ENCODE assay signal across 8 cellular contexts in the genomic region with DNA sequence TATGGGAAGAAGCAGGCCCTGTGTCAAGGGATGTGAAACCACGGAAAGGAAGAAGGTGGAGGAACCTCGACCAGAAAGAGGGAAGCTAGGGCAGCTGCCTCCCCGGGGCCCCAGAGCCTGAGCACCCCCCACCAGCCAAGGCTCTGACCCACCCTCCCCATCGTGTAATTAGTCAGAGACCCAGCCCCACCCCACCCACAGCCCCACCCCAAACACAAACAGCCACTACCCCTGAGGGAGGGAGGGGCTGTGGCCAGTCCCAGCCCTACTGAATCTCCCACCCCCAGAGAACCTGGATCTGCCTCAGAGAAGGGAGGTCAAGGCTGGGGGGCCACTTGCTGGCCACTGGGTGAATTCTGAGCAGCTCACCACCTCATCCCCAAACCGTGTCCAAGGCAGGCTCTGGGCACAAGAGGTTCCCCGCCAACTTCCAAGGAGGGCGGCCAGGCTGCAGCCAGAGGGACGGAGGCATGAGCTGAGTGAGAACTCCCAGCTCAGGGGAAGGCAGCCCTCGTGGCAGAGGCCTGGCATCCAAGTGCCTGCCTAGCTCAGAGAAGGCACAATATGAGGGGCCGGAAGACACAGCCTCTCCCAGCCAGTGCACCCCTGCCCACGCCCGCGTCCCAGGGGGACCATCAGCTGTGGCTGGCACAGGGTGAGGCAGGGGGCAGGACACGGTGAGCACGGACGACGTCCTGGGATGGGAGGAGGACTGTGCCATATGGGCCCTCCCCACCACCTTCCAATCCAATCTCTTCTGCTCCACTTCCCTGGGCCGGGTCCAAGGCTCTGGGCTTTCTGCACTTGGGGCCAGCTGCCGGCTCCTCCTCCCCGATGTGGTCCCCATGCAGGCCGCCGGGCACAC. TPM values are rescaled to one million over a fixed set of nuclear protein-coding genes. Genes with fewer than 3 reads are reported as not detected.
DNase-seq lines count a peak whose midpoint lies in the region; ATAC-seq, FAIRE-seq and TF ChIP-seq lines count a peak whose summit lies in the region.

No MANE protein-coding gene starts in this region.

- peak overlapping the region in 1 of 2 experiments; percentile 91; a peak in 2 of 4 replicates for H3K9ac ChIP-seq in K562 (ENCODE audit: insufficient read depth in 1 of 2, low read depth in 2 of 2, low read length in 2 of 2)

- H3K4me3 Mint-ChIP-seq in activated T-helper 17 cell treated with anti-CD3 and anti-CD28 coated beads, Interleukin-2, amount 50 U/mL, for 72 hours, result no peak overlapping the region

- H3K27me3 Mint-ChIP-seq in activated T-helper 17 cell treated with anti-CD3 and anti-CD28 coated beads, Interleukin-2, amount 50 U/mL, for 72 hours, result peaks cover 6% of the 10 kb centered on the region

- H3K4me1 Mint-ChIP-seq in activated T-helper 17 cell treated with anti-CD3 and anti-CD28 coated beads, Interleukin-2, amount 50 U/mL, for 72 hours, result peaks cover 5% of the 10 kb centered on the region

- FAIRE-seq in K562 (lab: Jason Lieb, UNC), result no peak
- no peak for FAIRE-seq in HTR-8/SVneo (lab: Jason Lieb, UNC)

- no peaks in the 10 kb centered on the region for H3K9me3 ChIP-seq in K562 (replicated peaks; ENCODE audit: control insufficient read depth, insufficient read depth, low read depth, low read length)
- H3K9me3 ChIP-seq in lower lobe of right lung, result no peaks in the 10 kb centered on the region
- H3K9me3 ChIP-seq in uterus, result no peaks in the 10 kb centered on the region

- H3K27me3 ChIP-seq in K562 (ENCODE audit: control insufficient read depth in 2 of 2, insufficient read depth in 2 of 2, low read length in 2 of 2), result no peaks in the 10 kb centered on the region
- H3K27me3 ChIP-seq in lower lobe of right lung (ENCODE audit: low read depth), result no peaks in the 10 kb centered on the region
- no peaks in the 10 kb centered on the region for H3K27me3 ChIP-seq in uterus

- intact Hi-C loops in Right ventricle myocardium superior (cut with DNase I) (no loop called here), cardiac septum (cut with DNase I) (loop anchor here (5.0 kb wide), 1 partner anchor 32 kb away; a partner anchor contains a TSS), K562 (cut with micrococcal nuclease) (no loop called here), lower lobe of right lung (cut with DNase I) (no loop called here), uterus (cut with DNase I; ENCODE audit: low total_unique reads) (no loop called here)

- H3K4me3 ChIP-seq in K562 (no peak overlapping the region), lower lobe of right lung (peak overlapping the region; percentile 87), uterus (peak overlapping the region; percentile 61 to 95)

- ATAC-seq in Right ventricle myocardium superior (ENCODE audit: poor library complexity) (no peak), K562 (peak; percentile 10; the same call in 1 of the 3 replicates), lower lobe of right lung (peak; percentile 5 to 6), GM21526 (IDR thresholded peaks at IDR 0.05; ENCODE audit: low FRiP score, unreplicated experiment) (no peak)
- ATAC-seq in activated T-helper 17 cell treated with anti-CD3 and anti-CD28 coated beads, Interleukin-2, amount 50 U/mL, for 72 hours (replicated peaks), result no peak

- 81% methylated on average over 11 of the region's 22 CpGs for WGBS in K562 (ENCODE audit: insufficient coverage, low coverage, missing lambda C conversion rate)

- TF ChIP-seq CTCF in K562 (IDR thresholded peaks at IDR 0.05 in 2 of 3, conservative IDR thresholded peaks at IDR 0.05 in 1 of 3; ENCODE audit: insufficient read depth in 2 of 3, low read depth in 1 of 3, low read length in 3 of 3), result no peak
- no peak for TF ChIP-seq CTCF in lower lobe of right lung (IDR thresholded peaks at IDR 0.05)
- TF ChIP-seq CTCF in uterus (IDR thresholded peaks at IDR 0.05), result no peak

- in situ Hi-C loops in K562 (cut with MboI), result no loop called here

- BruUV-seq in K562 (replicated peaks; lab: Mats Ljungman, UMichigan), result no TSS peak

- peaks cover 34 to 94% of the 10 kb centered on the region in 2 experiments for H3K4me1 ChIP-seq in K562 (replicated peaks in 1 of 2; ENCODE audit: control insufficient read depth in 2 of 2, insufficient read depth in 2 of 2, low read length in 2 of 2)
- H3K4me1 ChIP-seq in lower lobe of right lung, result peaks cover 81% of the 10 kb centered on the region
- H3K4me1 ChIP-seq in uterus, result peaks cover 27 to 75% of the 10 kb centered on the region in 2 donors

- H4K20me1 ChIP-seq in K562 (replicated peaks; ENCODE audit: control insufficient read depth, insufficient read depth, low read length), result no peaks in the 10 kb centered on the region

- H3K36me3 ChIP-seq in K562 (ENCODE audit: control insufficient read depth, insufficient read depth, low read length), result no peaks in the 10 kb centered on the region
- H3K36me3 ChIP-seq in lower lobe of right lung, result peaks cover 4% of the 10 kb centered on the region
- no peaks in the 10 kb centered on the region for H3K36me3 ChIP-seq in uterus

- H3K4me2 ChIP-seq in K562 (ENCODE audit: insufficient read depth, low read length), result no peak overlapping the region

- POLR2A ChIA-PET in K562 (lab: Yijun Ruan, JAX), result interaction anchor here (2.5 kb wide), 1 partner anchor 11 kb away, joined by 11 read pairs; no protein-coding TSS in a partner anchor

- H3K36me3 Mint-ChIP-seq in activated T-helper 17 cell treated with anti-CD3 and anti-CD28 coated beads, Interleukin-2, amount 50 U/mL, for 72 hours (ENCODE audit: low read depth), result no peaks in the 10 kb centered on the region

- CTCF ChIA-PET in K562 (lab: Yijun Ruan, JAX; ENCODE audit: low intra/inter-chr PET ratio), result no interaction called here

- no peak overlapping the region for H2AFZ ChIP-seq in K562 (ENCODE audit: low read depth, low read length)

- H3K27ac ChIP-seq in K562 (ENCODE audit: extremely low read depth, low read depth, low read length) (0 out of 3 replicates have a peak overlapping the region, but pooled peaks have one; percentile 30), lower lobe of right lung (peak overlapping the region; percentile 93), uterus (peak overlapping the region; percentile 88 to 94)

- no peak overlapping the region for H3K27ac Mint-ChIP-seq in activated T-helper 17 cell treated with anti-CD3 and anti-CD28 coated beads, Interleukin-2, amount 50 U/mL, for 72 hours

- TF ChIP-seq POLR2A in K562 (conservative IDR thresholded peaks at IDR 0.05) (no peak), uterus (IDR thresholded peaks at IDR 0.05) (no peak)

- H3K9me3 Mint-ChIP-seq in activated T-helper 17 cell treated with anti-CD3 and anti-CD28 coated beads, Interleukin-2, amount 50 U/mL, for 72 hours, result no peaks in the 10 kb centered on the region

- TF ChIP-seq EP300 in K562 (IDR thresholded peaks at IDR 0.05; ENCODE audit: low read length), result no peak

- no peaks in the 10 kb centered on the region for H3K9me1 ChIP-seq in K562 (ENCODE audit: control insufficient read depth, insufficient read depth, low read length)

- no peak for TF ChIP-seq RAD21 in K562 (CRISPR knock-in tag; conservative IDR thresholded peaks at IDR 0.05 in 1 of 2, IDR thresholded peaks at IDR 0.05 in 1 of 2)

- peaks cover 52% of the 10 kb centered on the region for H3K79me2 ChIP-seq in K562 (ENCODE audit: control insufficient read depth, insufficient read depth, low read length)

- DNase-seq in Right ventricle myocardium superior, result peak; percentile 82
- DNase-seq in cardiac septum (ENCODE audit: low spot score), result no peak
- peak; percentile 55 to 64 (median 62) for DNase-seq in K562 (ENCODE audit: extremely low read depth in 1 of 4, low spot score in 3 of 4)
- DNase-seq in lower lobe of right lung, result peak; percentile 75
- peak in 1 of 2 donors; percentile 53 for DNase-seq in uterus
- no peak for DNase-seq in HTR-8/SVneo (ENCODE audit: insufficient read length, low spot score)

RNA-seq across cellular contexts. Expression of a gene that starts 2.7 kb away (rescaled TPM):
- 68.3 TPM for total RNA-seq in Right ventricle myocardium superior
- total RNA-seq in cardiac septum, result 85.7 TPM
- 72.8 and 193 TPM in 2 replicates for total RNA-seq in K562 (2011; cell fraction: chromatin; rRNA removed; ENCODE audit: low replicate concordance)
- 120 and 131 TPM in 2 replicates for total RNA-seq in K562 (2011; cell fraction: nucleolus; rRNA removed)
- total RNA-seq in K562 (2011; cell fraction: nucleoplasm; rRNA removed), result 71.3 and 73.4 TPM in 2 replicates
- 16.9 and 22.7 TPM in 2 replicates for total RNA-seq in K562 (2014; rRNA removed)
- total RNA-seq in K562 (2014; rRNA removed; fragmentation: Illumina TruSeq; extraction: Trizol), result 3.2 and 4.8 TPM in 2 replicates
- 9.9 and 11.3 TPM in 2 replicates for total RNA-seq in K562 (2015; rRNA removed; fragmentation: Illumina TruSeq; extraction: Trizol)
- 45.1 and 48.0 TPM in 2 replicates for total RNA-seq in K562 (2021)
- polyA plus RNA-seq in K562 (2011; rRNA removed), result 17.4 and 26.1 TPM in 2 replicates
- 21.9 and 41.4 TPM in 2 replicates for polyA plus RNA-seq in K562 (2011; cell fraction: cytosol; rRNA removed)
- 101 and 150 TPM in 2 replicates for polyA plus RNA-seq in K562 (2011; cell fraction: nucleus; rRNA removed)
- polyA plus RNA-seq in K562 (2012), result 30.4 and 43.6 TPM in 2 replicates
- 13.6 and 22.0 TPM in 2 replicates for polyA plus RNA-seq in K562 (2014; fragmentation: Illumina TruSeq; extraction: Trizol)
- polyA plus RNA-seq in K562 (2014; fragmentation: Nextera tagmentation; extraction: Ambion mirVana), result under 1 TPM; 0.15 to 0.81 TPM
- 20.7 and 24.6 TPM in 2 replicates for polyA plus RNA-seq in K562 (2014; rRNA removed)
- polyA minus RNA-seq in K562 (2011; rRNA and poly(A)+ RNA removed), result 14.1 and 21.8 TPM in 2 replicates
- 37.2 and 59.9 TPM in 2 replicates for polyA minus RNA-seq in K562 (2011; cell fraction: cytosol; rRNA and poly(A)+ RNA removed)
- 30.4 and 32.4 TPM in 2 replicates for polyA minus RNA-seq in K562 (2011; cell fraction: nucleus; rRNA and poly(A)+ RNA removed)
- 256 TPM for total RNA-seq in lower lobe of right lung
- total RNA-seq in uterus, result 100 to 1,000 TPM in 2 of 4 donors, 10 to 100 TPM in 2; 44.7 to 208 (median 126) TPM
- total RNA-seq in activated T-helper 17 cell treated with anti-CD3 and anti-CD28 coated beads, Interleukin-2, amount 50 U/mL, for 72 hours, result 10 to 100 TPM; 29.1 to 30.4 TPM

RNA-seq across cellular contexts. Expression of a gene that starts 22.1 kb away (rescaled TPM):
- total RNA-seq in Right ventricle myocardium superior (1.1 TPM), cardiac septum (2.8 TPM), K562 (2014; rRNA removed) (1.5 and 2.3 TPM in 2 replicates), K562 (2014; rRNA removed; fragmentation: Illumina TruSeq; extraction: Trizol) (0.26 and 0.29 TPM in 2 replicates), K562 (2015; rRNA removed; fragmentation: Illumina TruSeq; extraction: Trizol) (0.83 TPM in 2 replicates), K562 (2021) (3.1 and 3.2 TPM in 2 replicates), lower lobe of right lung (14.4 TPM), uterus (10 to 100 TPM in 1 of 4 donors, 1 to 10 TPM in 3; 2.9 to 15.5 (median 8.0) TPM)
- total RNA-seq in K562 (2011; cell fraction: chromatin; rRNA removed; ENCODE audit: low replicate concordance), result 6.5 and 21.7 TPM in 2 replicates
- 12.5 and 13.4 TPM in 2 replicates for total RNA-seq in K562 (2011; cell fraction: nucleolus; rRNA removed)
- total RNA-seq in K562 (2011; cell fraction: nucleoplasm; rRNA removed), result 8.5 and 9.8 TPM in 2 replicates
- polyA plus RNA-seq in K562 (2011; rRNA removed) (2.0 and 3.4 TPM in 2 replicates), K562 (2014; fragmentation: Illumina TruSeq; extraction: Trizol) (1.7 and 2.0 TPM in 2 replicates), K562 (2014; fragmentation: Nextera tagmentation; extraction: Ambion mirVana) (under 1 TPM; 0.07 to 0.31 TPM), K562 (2014; rRNA removed) (3.1 and 3.7 TPM in 2 replicates)
- polyA plus RNA-seq in K562 (2011; cell fraction: cytosol; rRNA removed), result 2.9 and 5.9 TPM in 2 replicates
- 18.3 and 38.3 TPM in 2 replicates for polyA plus RNA-seq in K562 (2011; cell fraction: nucleus; rRNA removed)
- 2.7 and 5.8 TPM in 2 replicates for polyA plus RNA-seq in K562 (2012)
- polyA minus RNA-seq in K562 (2011; rRNA and poly(A)+ RNA removed), result 0.48 and 0.84 TPM in 2 replicates
- polyA minus RNA-seq in K562 (2011; cell fraction: cytosol; rRNA and poly(A)+ RNA removed), result 1.8 and 3.2 TPM in 2 replicates
- polyA minus RNA-seq in K562 (2011; cell fraction: nucleus; rRNA and poly(A)+ RNA removed), result 2.6 and 3.8 TPM in 2 replicates
- 1 to 10 TPM; 3.2 to 6.5 TPM for total RNA-seq in activated T-helper 17 cell treated with anti-CD3 and anti-CD28 coated beads, Interleukin-2, amount 50 U/mL, for 72 hours

RNA-seq across cellular contexts. Expression of a gene that starts 34.6 kb away (rescaled TPM):
- total RNA-seq in Right ventricle myocardium superior (8.5 TPM), cardiac septum (11.7 TPM), K562 (2014; rRNA removed) (9.6 and 9.8 TPM in 2 replicates), K562 (2014; rRNA removed; fragmentation: Illumina TruSeq; extraction: Trizol) (1.9 and 2.5 TPM in 2 replicates), K562 (2015; rRNA removed; fragmentation: Illumina TruSeq; extraction: Trizol) (5.3 and 5.8 TPM in 2 replicates), K562 (2021) (12.8 and 14.6 TPM in 2 replicates), lower lobe of right lung (13.1 TPM), uterus (10 to 100 TPM in 3 of 4 donors, 1 to 10 TPM in 1; 7.9 to 39.5 (median 22.4) TPM)
- total RNA-seq in K562 (2011; cell fraction: chromatin; rRNA removed; ENCODE audit: low replicate concordance), result 6.0 and 15.3 TPM in 2 replicates
- total RNA-seq in K562 (2011; cell fraction: nucleolus; rRNA removed), result 11.8 and 12.5 TPM in 2 replicates
- 6.0 and 6.7 TPM in 2 replicates for total RNA-seq in K562 (2011; cell fraction: nucleoplasm; rRNA removed)
- polyA plus RNA-seq in K562 (2011; rRNA removed) (5.1 and 7.0 TPM in 2 replicates), K562 (2014; fragmentation: Illumina TruSeq; extraction: Trizol) (5.7 and 7.0 TPM in 2 replicates), K562 (2014; fragmentation: Nextera tagmentation; extraction: Ambion mirVana) (under 1 TPM; 0.06 to 0.10 TPM), K562 (2014; rRNA removed) (10.6 and 11.5 TPM in 2 replicates)
- polyA plus RNA-seq in K562 (2011; cell fraction: cytosol; rRNA removed), result 5.6 and 12.8 TPM in 2 replicates
- 39.5 and 60.0 TPM in 2 replicates for polyA plus RNA-seq in K562 (2011; cell fraction: nucleus; rRNA removed)
- 9.9 and 19.7 TPM in 2 replicates for polyA plus RNA-seq in K562 (2012)
- polyA minus RNA-seq in K562 (2011; rRNA and poly(A)+ RNA removed), result 1.4 and 3.6 TPM in 2 replicates
- 5.2 and 6.5 TPM in 2 replicates for polyA minus RNA-seq in K562 (2011; cell fraction: cytosol; rRNA and poly(A)+ RNA removed)
- 6.1 and 6.3 TPM in 2 replicates for polyA minus RNA-seq in K562 (2011; cell fraction: nucleus; rRNA and poly(A)+ RNA removed)
- total RNA-seq in activated T-helper 17 cell treated with anti-CD3 and anti-CD28 coated beads, Interleukin-2, amount 50 U/mL, for 72 hours, result 10 to 100 TPM; 20.9 to 21.7 TPM

RNA-seq across cellular contexts. Expression of a gene that starts 38.4 kb away (rescaled TPM):
- total RNA-seq in Right ventricle myocardium superior, result 40.4 TPM
- total RNA-seq in cardiac septum, result 37.1 TPM
- total RNA-seq in K562 (2011; cell fraction: chromatin; rRNA removed; ENCODE audit: low replicate concordance), result 97.0 and 226 TPM in 2 replicates
- 102 and 113 TPM in 2 replicates for total RNA-seq in K562 (2011; cell fraction: nucleolus; rRNA removed)
- total RNA-seq in K562 (2011; cell fraction: nucleoplasm; rRNA removed), result 69.3 and 79.1 TPM in 2 replicates
- 33.6 and 45.2 TPM in 2 replicates for total RNA-seq in K562 (2014; rRNA removed)
- total RNA-seq in K562 (2014; rRNA removed; fragmentation: Illumina TruSeq; extraction: Trizol), result 7.7 and 9.2 TPM in 2 replicates
- total RNA-seq in K562 (2015; rRNA removed; fragmentation: Illumina TruSeq; extraction: Trizol), result 21.4 and 22.1 TPM in 2 replicates
- total RNA-seq in K562 (2021), result 35.8 and 39.8 TPM in 2 replicates
- 24.1 and 33.0 TPM in 2 replicates for polyA plus RNA-seq in K562 (2011; rRNA removed)
- polyA plus RNA-seq in K562 (2011; cell fraction: cytosol; rRNA removed), result 30.1 and 36.3 TPM in 2 replicates
- polyA plus RNA-seq in K562 (2011; cell fraction: nucleus; rRNA removed), result 112 and 152 TPM in 2 replicates
- polyA plus RNA-seq in K562 (2012), result 27.4 and 43.9 TPM in 2 replicates
- polyA plus RNA-seq in K562 (2014; fragmentation: Illumina TruSeq; extraction: Trizol), result 17.9 and 28.4 TPM in 2 replicates
- polyA plus RNA-seq in K562 (2014; fragmentation: Nextera tagmentation; extraction: Ambion mirVana), result under 1 TPM; 0.32 to 0.74 TPM
- polyA plus RNA-seq in K562 (2014; rRNA removed), result 37.5 and 39.3 TPM in 2 replicates
- polyA minus RNA-seq in K562 (2011; rRNA and poly(A)+ RNA removed), result 17.5 and 21.0 TPM in 2 replicates
- 15.7 and 22.8 TPM in 2 replicates for polyA minus RNA-seq in K562 (2011; cell fraction: cytosol; rRNA and poly(A)+ RNA removed)
- 27.3 and 36.0 TPM in 2 replicates for polyA minus RNA-seq in K562 (2011; cell fraction: nucleus; rRNA and poly(A)+ RNA removed)
- 52.5 TPM for total RNA-seq in lower lobe of right lung
- 10 to 100 TPM; 42.4 to 73.1 (median 47.2) TPM for total RNA-seq in uterus
- 10 to 100 TPM; 45.6 to 46.6 TPM for total RNA-seq in activated T-helper 17 cell treated with anti-CD3 and anti-CD28 coated beads, Interleukin-2, amount 50 U/mL, for 72 hours

RNA-seq across cellular contexts. Expression of a gene that starts 43.3 kb away (rescaled TPM):
- total RNA-seq in Right ventricle myocardium superior, result 13.2 TPM
- 32.5 TPM for total RNA-seq in cardiac septum
- 112 and 304 TPM in 2 replicates for total RNA-seq in K562 (2011; cell fraction: chromatin; rRNA removed; ENCODE audit: low replicate concordance)
- 207 and 279 TPM in 2 replicates for total RNA-seq in K562 (2011; cell fraction: nucleolus; rRNA removed)
- total RNA-seq in K562 (2011; cell fraction: nucleoplasm; rRNA removed), result 136 and 144 TPM in 2 replicates
- total RNA-seq in K562 (2014; rRNA removed), result 45.2 and 45.5 TPM in 2 replicates
- total RNA-seq in K562 (2014; rRNA removed; fragmentation: Illumina TruSeq; extraction: Trizol), result 5.7 and 11.1 TPM in 2 replicates
- total RNA-seq in K562 (2015; rRNA removed; fragmentation: Illumina TruSeq; extraction: Trizol), result 32.9 and 33.8 TPM in 2 replicates
- total RNA-seq in K562 (2021), result 68.4 and 69.1 TPM in 2 replicates
- 30.6 and 45.2 TPM in 2 replicates for polyA plus RNA-seq in K562 (2011; rRNA removed)
- polyA plus RNA-seq in K562 (2011; cell fraction: cytosol; rRNA removed), result 35.5 and 49.4 TPM in 2 replicates
- 285 and 430 TPM in 2 replicates for polyA plus RNA-seq in K562 (2011; cell fraction: nucleus; rRNA removed)
- 38.8 and 60.9 TPM in 2 replicates for polyA plus RNA-seq in K562 (2012)
- 32.8 and 35.5 TPM in 2 replicates for polyA plus RNA-seq in K562 (2014; fragmentation: Illumina TruSeq; extraction: Trizol)
- 1 to 10 TPM in 1 of 2 experiments, under 1 TPM in 1; 0.79 to 4.0 TPM for polyA plus RNA-seq in K562 (2014; fragmentation: Nextera tagmentation; extraction: Ambion mirVana)
- 69.4 and 71.5 TPM in 2 replicates for polyA plus RNA-seq in K562 (2014; rRNA removed)
- polyA minus RNA-seq in K562 (2011; rRNA and poly(A)+ RNA removed), result 12.0 and 15.0 TPM in 2 replicates
- polyA minus RNA-seq in K562 (2011; cell fraction: cytosol; rRNA and poly(A)+ RNA removed), result 18.3 and 22.3 TPM in 2 replicates
- polyA minus RNA-seq in K562 (2011; cell fraction: nucleus; rRNA and poly(A)+ RNA removed), result 61.0 and 65.0 TPM in 2 replicates
- total RNA-seq in lower lobe of right lung, result 11.9 TPM
- total RNA-seq in uterus, result 10 to 100 TPM; 10.3 to 41.4 (median 28.3) TPM
- 10 to 100 TPM in 1 of 2 donors, 1 to 10 TPM in 1; 5.0 to 14.8 TPM for total RNA-seq in activated T-helper 17 cell treated with anti-CD3 and anti-CD28 coated beads, Interleukin-2, amount 50 U/mL, for 72 hours

Comparison
In these comparisons a context has a peak if more than half of its experiments do, and no peak if none do; other contexts are left out.
1. DNase-seq: peak in Right ventricle myocardium superior (single experiment), K562 (4 of 4) and lower lobe of right lung (single experiment); none in cardiac septum (single experiment) and HTR-8/SVneo (single experiment).
2. ATAC-seq: peak in K562 (single experiment) and lower lobe of right lung (2 of 2); none in Right ventricle myocardium superior (single experiment), GM21526 (single experiment) and activated T-helper 17 cell treated with anti-CD3 and anti-CD28 coated beads, Interleukin-2, amount 50 U/mL, for 72 hours (single experiment).
3. H3K27ac ChIP-seq: peak in every context shown above with its lines; median percentile 93 in lower lobe of right lung; 91 in uterus; 30 in K562.